ENCODE assay signal across 19 cellular contexts in the genomic region with DNA sequence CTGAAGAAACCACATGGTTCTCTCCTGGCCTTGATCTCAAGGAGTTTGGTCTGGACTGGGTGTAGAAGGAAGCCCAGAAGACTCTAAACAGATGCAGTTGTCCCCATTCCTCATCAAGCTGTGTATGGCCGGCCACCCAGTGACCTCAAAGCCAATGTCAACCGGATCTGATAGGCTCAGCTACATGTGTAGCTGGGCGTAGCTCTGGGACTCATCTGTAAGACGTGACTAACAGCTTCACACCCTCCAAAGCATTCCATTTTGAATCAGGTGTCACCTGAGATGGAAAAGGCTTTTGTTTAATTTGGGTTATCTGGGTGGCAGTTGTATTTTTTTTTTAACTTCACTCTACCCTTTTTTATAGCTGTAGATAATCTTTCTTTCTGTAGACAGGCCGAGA.
DNase-seq lines count a peak whose midpoint lies in the region; ATAC-seq and TF ChIP-seq lines count a peak whose summit lies in the region.
"Had no signal": no experiment of that assay in that cellular context is flagged by ENCODE, and none has a peak within 500 bp of the region (broad histone marks: within the 10 kb centered on the region; RNA-seq: fewer than 3 reads in every experiment).

No MANE protein-coding gene starts in this region.

- H3F3A ChIP-seq in PC-9 (ENCODE audit: insufficient read depth, low read depth) = no peaks in the 10 kb centered on the region

- no peaks in the 10 kb centered on the region for H3K9me2 ChIP-seq in PC-9 (ENCODE audit: insufficient read depth)

- peak; percentile 24 to 37 for DNase-seq in PC-9
- DNase-seq in epithelial cell of prostate (ENCODE audit: low read depth, low spot score) = peak; percentile 14
- DNase-seq in mesendoderm = no peak
- DNase-seq in A172 (ENCODE audit: low spot score) = no peak
- no peak for DNase-seq in NCI-H82 treated with DMSO at 0.1 percent for 48 hours (lab: John Stamatoyannopoulos, UW; ENCODE audit: unreplicated experiment)
- DNase-seq: ACHN; BE2C; C1 segment of cervical spinal cord; CD4-positive, CD25-positive, alpha-beta regulatory T cell; CD8-positive, alpha-beta memory T cell; COR-L47; DMS 273 treated with DMSO at 0.1 percent for 48 hours; DMS53; DND-41; EL; GM23248; HCEC 1CT had no signal

- H3K9ac ChIP-seq in mesendoderm (ENCODE audit: low read length) = no peak overlapping the region
- H3K9ac ChIP-seq: GM23248 had no signal

- no peaks in the 10 kb centered on the region for H3K79me1 ChIP-seq in mesendoderm (ENCODE audit: low read length)

- H3K23ac ChIP-seq in mesendoderm (ENCODE audit: low read length) = no peak overlapping the region

- H3K36me3 ChIP-seq in PC-9 (ENCODE audit: low read depth) (no peaks in the 10 kb centered on the region), mesendoderm (ENCODE audit: control insufficient read depth, insufficient read depth, low read length) (no peaks in the 10 kb centered on the region)
- H3K36me3 ChIP-seq: BE2C had no signal

- no peaks in the 10 kb centered on the region for H3K9me3 ChIP-seq in PC-9 (ENCODE audit: insufficient read depth, low read depth)
- H3K9me3 ChIP-seq: BE2C had no signal

- H3K18ac ChIP-seq in mesendoderm (ENCODE audit: low read length) = no peak overlapping the region

- H3K79me2 ChIP-seq in PC-9 (ENCODE audit: low read depth) = no peaks in the 10 kb centered on the region
- H3K79me2 ChIP-seq in mesendoderm (ENCODE audit: control insufficient read depth, insufficient read depth, low read length) = no peaks in the 10 kb centered on the region

- H3K4me1 ChIP-seq in PC-9 (replicated peaks; ENCODE audit: insufficient read depth) = peaks cover 7% of the 10 kb centered on the region
- no peaks in the 10 kb centered on the region for H3K4me1 ChIP-seq in mesendoderm (ENCODE audit: control insufficient read depth, low read depth, low read length)
- H3K4me1 ChIP-seq: BE2C had no signal

- no peak overlapping the region for H2BK120ac ChIP-seq in mesendoderm (ENCODE audit: low read depth, low read length)

- no peak overlapping the region for H3K4ac ChIP-seq in mesendoderm (ENCODE audit: low read depth, low read length)

- H3K56ac ChIP-seq in mesendoderm (ENCODE audit: low read length) = peak overlapping the region; percentile 25

- no peak for ATAC-seq in GM18519 (IDR thresholded peaks at IDR 0.05; ENCODE audit: low FRiP score, unreplicated experiment)
- ATAC-seq: GM12878 had no signal

- no peak overlapping the region for H4K8ac ChIP-seq in mesendoderm (ENCODE audit: low read depth, low read length)

- no TSS peak for BruUV-seq in PC-9 (replicated peaks; lab: Mats Ljungman, UMichigan)

- H3K4me2 ChIP-seq in PC-9 (no peak overlapping the region), mesendoderm (ENCODE audit: low read length) (no peak overlapping the region)

- H3K4me3 ChIP-seq in PC-9 (no peak overlapping the region), mesendoderm (ENCODE audit: low read length) (no peak overlapping the region)
- H3K4me3 ChIP-seq: GM12878, GM23248 had no signal

- H3K27ac ChIP-seq in PC-9 = no peak overlapping the region
- peak overlapping the region; percentile 46 for H3K27ac ChIP-seq in epithelial cell of prostate
- H3K27ac ChIP-seq in mesendoderm (ENCODE audit: low read depth, low read length) = no peak overlapping the region
- H3K27ac ChIP-seq: GM23248 had no signal

- TF ChIP-seq CTCF in PC-9 (conservative IDR thresholded peaks at IDR 0.05) = no peak

- no peaks in the 10 kb centered on the region for H4K20me1 ChIP-seq in PC-9 (ENCODE audit: insufficient read depth)

- H3K27me3 ChIP-seq in PC-9 (ENCODE audit: insufficient read depth, low read depth) (no peaks in the 10 kb centered on the region), mesendoderm (ENCODE audit: insufficient read depth, low read length, poor library complexity) (no peaks in the 10 kb centered on the region)
- H3K27me3 ChIP-seq: BE2C had no signal

- no peak overlapping the region for H2BK15ac ChIP-seq in mesendoderm (replicated peaks; ENCODE audit: low read depth)

- H2BK5ac ChIP-seq in mesendoderm (ENCODE audit: low read length) = peak overlapping the region; percentile 7

- WGBS in mesendoderm (ENCODE audit: extremely low coverage, insufficient coverage, low lambda C conversion rate) = no CpG with 5 or more reads among the region's 5 CpGs

- CTCF ChIA-PET in PC-9 (lab: Charles Lee) = interaction anchor here (0.8 to 1.2 kb wide), 2 partner anchors 28 to 30 kb away, joined by 3 to 6 read pairs; no protein-coding TSS in a partner anchor

- POLR2A ChIA-PET in PC-9 (lab: Charles Lee; ENCODE audit: unreplicated experiment) = interaction anchor here (0.6 to 0.7 kb wide), 2 partner anchors 30 to 32 kb away, joined by 3 to 7 read pairs; no protein-coding TSS in a partner anchor

- intact Hi-C loops in PC-9 (cut with micrococcal nuclease; ENCODE audit: unreplicated experiment) = loop anchor here (1.0 kb wide), 1 partner anchor 138 kb away; no protein-coding TSS in a partner anchor

- H2AK5ac ChIP-seq in mesendoderm (ENCODE audit: low read length) = peak overlapping the region; percentile 65

- no peak overlapping the region for H2AFZ ChIP-seq in PC-9
- H2AFZ ChIP-seq: GM23248 had no signal

- H4K5ac ChIP-seq in mesendoderm (ENCODE audit: low read length) = no peak overlapping the region

Comparison
In these comparisons a context has a peak if more than half of its experiments do, and no peak if none do; other contexts are left out.
1. DNase-seq: peak in PC-9 (2 of 2) and epithelial cell of prostate (single experiment); none in mesendoderm (single experiment), A172 (single experiment) and NCI-H82 treated with DMSO at 0.1 percent for 48 hours (single experiment).